In the genomic region with DNA sequence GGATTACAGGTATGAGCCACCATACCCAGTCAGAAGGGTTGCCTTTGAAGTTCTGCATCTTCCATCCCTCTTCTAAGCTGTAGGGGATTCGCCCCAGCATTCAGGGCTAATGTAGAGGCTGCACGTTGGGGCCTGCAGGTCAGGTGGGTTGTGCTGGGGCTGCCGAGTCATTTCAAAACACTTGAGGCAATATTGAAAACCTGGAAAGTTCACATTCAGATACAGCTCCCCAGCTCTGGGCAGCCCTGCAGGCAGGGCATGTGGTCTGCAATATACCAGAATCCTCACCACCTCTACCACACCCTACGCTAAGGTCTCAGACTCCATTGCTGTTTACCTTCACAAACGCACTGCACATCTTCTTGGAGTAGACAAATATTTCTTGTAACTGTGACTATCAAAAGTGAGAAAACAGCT, we compare ENCODE assay signal across 9 cellular contexts. TPM values are rescaled to one million over a fixed set of nuclear protein-coding genes. Genes with fewer than 3 reads are reported as not detected.
DNase-seq lines count a peak whose midpoint lies in the region; ATAC-seq, FAIRE-seq and TF ChIP-seq lines count a peak whose summit lies in the region.
"Had no signal": no experiment of that assay in that cellular context is flagged by ENCODE, and none has a peak within 500 bp of the region (broad histone marks: within the 10 kb centered on the region; RNA-seq: fewer than 3 reads in every experiment).

No MANE protein-coding gene starts in this region.

- H3K4me3 ChIP-seq in GM12865 (ENCODE audit: low read depth, low read length), result no peak overlapping the region
- no peak overlapping the region for H3K4me3 ChIP-seq in small intestine (ENCODE audit: low read depth in 1 of 2, low read length in 2 of 2)
- no peak overlapping the region for H3K4me3 ChIP-seq in neural progenitor cell

- H3K9ac ChIP-seq in neural progenitor cell, result no peak overlapping the region

- 49 to 77% (median 66%) methylated on average over 5 of the region's 5 CpGs for WGBS in small intestine, 3 donors

- no peak for FAIRE-seq in small intestine (lab: Jason Lieb, UNC)

- H3K27me3 Mint-ChIP-seq in activated T-cell treated with anti-CD3 and anti-CD28 coated beads, Interleukin-2, amount 50 U/mL, for 72 hours (ENCODE audit: low read depth), result no peaks in the 10 kb centered on the region
- peaks cover 14% of the 10 kb centered on the region for H3K27me3 Mint-ChIP-seq in neural progenitor cell (ENCODE audit: insufficient read depth, low read depth)

- no peaks in the 10 kb centered on the region for H3F3A ChIP-seq in neural progenitor cell (ENCODE audit: low read depth)

- H3K27ac ChIP-seq in small intestine (ENCODE audit: low read depth in 1 of 2, low read length in 1 of 2) (no peak overlapping the region), neural progenitor cell (no peak overlapping the region)

- peaks cover 0 to under 1% of the 10 kb centered on the region in 2 donors for H3K9me3 Mint-ChIP-seq in activated T-cell treated with anti-CD3 and anti-CD28 coated beads, Interleukin-2, amount 50 U/mL, for 72 hours
- no peaks in the 10 kb centered on the region for H3K9me3 Mint-ChIP-seq in neural progenitor cell
- H3K9me3 Mint-ChIP-seq: WTC11 had no signal

- H3K9me3 ChIP-seq in small intestine (ENCODE audit: control insufficient read depth, low read depth) (no peaks in the 10 kb centered on the region), neural progenitor cell (ENCODE audit: low read depth) (no peaks in the 10 kb centered on the region)

- no peaks in the 10 kb centered on the region for H3K79me2 ChIP-seq in neural progenitor cell (ENCODE audit: low read depth)

- H3K4me2 ChIP-seq in neural progenitor cell, result no peak overlapping the region

- peaks cover 65% of the 10 kb centered on the region for H3K4me1 Mint-ChIP-seq in activated T-cell treated with anti-CD3 and anti-CD28 coated beads, Interleukin-2, amount 50 U/mL, for 72 hours (ENCODE audit: low read depth)
- peaks cover 8% of the 10 kb centered on the region for H3K4me1 Mint-ChIP-seq in neural progenitor cell

- H3K4me1 ChIP-seq in small intestine (ENCODE audit: control insufficient read depth in 2 of 2, insufficient read depth in 1 of 2, low read depth in 1 of 2, low read length in 1 of 2) (no peaks in the 10 kb centered on the region), neural progenitor cell (no peaks in the 10 kb centered on the region)

- H3K36me3 Mint-ChIP-seq in activated T-cell treated with anti-CD3 and anti-CD28 coated beads, Interleukin-2, amount 50 U/mL, for 72 hours (ENCODE audit: insufficient read depth in 2 of 2), result peaks cover under 1 to 1% of the 10 kb centered on the region in 2 donors
- H3K36me3 Mint-ChIP-seq in neural progenitor cell, result no peaks in the 10 kb centered on the region
- H3K36me3 Mint-ChIP-seq: WTC11 had no signal

- no peak for TF ChIP-seq CTCF in GM12865 (IDR thresholded peaks at IDR 0.05; ENCODE audit: insufficient read depth, low read depth, low read length, missing control alignments)
- no peak for TF ChIP-seq CTCF in neural progenitor cell (IDR thresholded peaks at IDR 0.05)

- no peak overlapping the region for H2AFZ ChIP-seq in neural progenitor cell (replicated peaks)

- H3K27ac Mint-ChIP-seq in activated T-cell treated with anti-CD3 and anti-CD28 coated beads, Interleukin-2, amount 50 U/mL, for 72 hours, result peak overlapping the region; percentile 98
- H3K27ac Mint-ChIP-seq in neural progenitor cell, result no peak overlapping the region
- H3K27ac Mint-ChIP-seq: WTC11 had no signal

- H3K4me3 Mint-ChIP-seq in activated T-cell treated with anti-CD3 and anti-CD28 coated beads, Interleukin-2, amount 50 U/mL, for 72 hours, result peak overlapping the region; percentile 84 to 97
- no peak overlapping the region for H3K4me3 Mint-ChIP-seq in neural progenitor cell
- H3K4me3 Mint-ChIP-seq: WTC11 had no signal

- H3K36me3 ChIP-seq in small intestine (ENCODE audit: control insufficient read depth in 2 of 2, insufficient read depth in 2 of 2, low read length in 2 of 2) (no peaks in the 10 kb centered on the region), neural progenitor cell (no peaks in the 10 kb centered on the region)

- ATAC-seq in GM19328 (IDR thresholded peaks at IDR 0.05; ENCODE audit: unreplicated experiment), result peak; percentile 45
- ATAC-seq in HG03039 (IDR thresholded peaks at IDR 0.05; ENCODE audit: unreplicated experiment), result peak; percentile 62
- peak; percentile 77 to 89 for ATAC-seq in activated T-cell treated with anti-CD3 and anti-CD28 coated beads, Interleukin-2, amount 50 U/mL, for 72 hours (replicated peaks in 1 of 2)
- ATAC-seq: WTC11 had no signal

- no peaks in the 10 kb centered on the region for H4K20me1 ChIP-seq in neural progenitor cell (ENCODE audit: low read depth)

- no peaks in the 10 kb centered on the region for H3K27me3 ChIP-seq in small intestine (ENCODE audit: control insufficient read depth in 2 of 2, insufficient read depth in 2 of 2, low read length in 2 of 2)
- no peaks in the 10 kb centered on the region for H3K27me3 ChIP-seq in neural progenitor cell

- DNase-seq in GM12865 (ENCODE audit: low read depth) (peak; percentile 93), NCI-H1105 (lab: John Stamatoyannopoulos, UW) (no peak), NCI-H526 (lab: John Stamatoyannopoulos, UW) (no peak), small intestine (no peak), neural progenitor cell (ENCODE audit: low spot score) (no peak)
- DNase-seq in activated T-cell treated with anti-CD3 and anti-CD28 coated beads, Interleukin-2, amount 50 U/mL, for 72 hours, result peak; percentile 79 to 84

RNA-seq across cellular contexts. Expression of gene CCNE1, which starts 24.6 kb away (rescaled TPM):
- total RNA-seq in activated T-cell treated with anti-CD3 and anti-CD28 coated beads, Interleukin-2, amount 50 U/mL, for 72 hours, result 10 to 100 TPM; 39.3 to 41.9 TPM
- polyA plus RNA-seq in small intestine, result 1 to 10 TPM; 2.5 to 5.7 (median 3.5) TPM
- 31.4 and 34.5 TPM in 2 replicates for total RNA-seq in neural progenitor cell (ENCODE audit: low replicate concordance)

Comparison
In these comparisons a context has a peak if more than half of its experiments do, and no peak if none do; other contexts are left out.
1. DNase-seq: peak in GM12865 (single experiment) and activated T-cell treated with anti-CD3 and anti-CD28 coated beads, Interleukin-2, amount 50 U/mL, for 72 hours (2 of 2); none in NCI-H1105 (single experiment), NCI-H526 (0 of 2), small intestine (single experiment) and neural progenitor cell (single experiment).
2. Peak in every context shown above with its lines, with median percentiles within 50 percentile points of each other: ATAC-seq.